ENCODE assay signal across 12 cellular contexts in the genomic region with DNA sequence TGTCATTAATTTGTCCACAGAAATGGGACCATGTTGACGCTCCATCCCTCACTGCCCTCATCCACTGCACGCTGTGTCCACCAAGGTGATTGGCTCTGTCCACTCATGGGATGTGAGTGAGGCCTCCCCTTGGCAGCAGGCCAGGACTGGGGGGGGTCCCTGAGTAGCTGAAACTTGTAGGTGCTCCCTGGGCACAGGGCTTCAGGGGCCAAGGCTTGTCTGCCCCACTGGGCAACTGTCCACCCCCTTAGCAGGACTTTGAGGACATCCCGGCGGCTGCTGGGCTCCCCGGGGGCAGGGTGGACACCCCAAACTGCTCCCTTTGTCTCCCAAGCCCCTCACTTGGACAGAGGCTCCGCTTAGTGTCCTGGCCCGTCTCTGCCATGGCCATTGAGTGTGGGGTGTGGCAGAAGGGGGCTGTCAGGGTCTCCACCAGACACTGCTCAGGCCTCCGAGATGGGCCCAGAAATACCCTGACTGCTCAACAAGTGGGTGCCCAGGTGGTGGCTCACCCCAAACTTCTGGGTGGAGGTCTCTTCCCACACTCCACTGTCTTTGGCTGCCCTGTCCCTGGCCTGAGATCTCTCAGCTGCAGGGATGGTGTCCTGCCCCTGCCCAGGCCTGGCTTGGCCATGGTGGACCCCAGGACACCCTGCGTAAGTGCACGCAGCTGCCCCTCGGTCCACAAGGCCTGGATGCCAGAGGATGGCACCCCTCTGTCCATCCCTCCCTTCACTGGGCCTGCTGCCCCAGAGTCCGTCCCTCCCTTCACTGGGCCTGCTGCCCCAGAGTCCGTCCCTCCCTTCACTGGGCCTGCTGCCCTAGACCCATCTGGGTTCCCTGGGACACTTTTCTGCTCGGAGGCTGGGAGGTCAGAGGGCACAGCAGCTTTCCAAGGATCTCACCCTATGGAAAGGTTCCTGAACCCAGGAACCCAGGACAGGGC. TPM values are rescaled to one million over a fixed set of nuclear protein-coding genes. Genes with fewer than 3 reads are reported as not detected.
A peak's percentile ranks its signal among the peaks of the same experiment; 100 is the strongest.
DNase-seq lines count a peak whose midpoint lies in the region; ATAC-seq and TF ChIP-seq lines count a peak whose summit lies in the region.
"Had no signal": no experiment of that assay in that cellular context is flagged by ENCODE, and none has a peak within 500 bp of the region (broad histone marks: within the 10 kb centered on the region; RNA-seq: fewer than 3 reads in every experiment).

No MANE protein-coding gene starts in this region.

- H3K27me3 ChIP-seq in WERI-Rb-1 (ENCODE audit: insufficient read depth, low read depth, severe bottlenecking) (no peaks in the 10 kb centered on the region), iPS-20b (ENCODE audit: insufficient read depth, low read length) (peaks cover 61% of the 10 kb centered on the region)
- H3K27me3 ChIP-seq: heart left ventricle had no signal

- peaks cover 4% of the 10 kb centered on the region; the same call in 1 of the 2 replicates for H3K4me1 ChIP-seq in iPS-20b (ENCODE audit: insufficient read depth, low read length)

- H3K27me3 Mint-ChIP-seq in type B pancreatic cell = no peaks in the 10 kb centered on the region

- ATAC-seq in left ventricle myocardium superior = no peak
- ATAC-seq in Right ventricle myocardium inferior = no peak
- ATAC-seq in GM21576 (IDR thresholded peaks at IDR 0.05; ENCODE audit: unreplicated experiment) = no peak
- ATAC-seq: sciatic nerve had no signal

- peaks cover 20% of the 10 kb centered on the region for H3K4me1 Mint-ChIP-seq in type B pancreatic cell (ENCODE audit: unreplicated experiment)

- H3K27ac ChIP-seq in WERI-Rb-1 (peak overlapping the region; percentile 98), iPS-20b (ENCODE audit: low read length) (no peak overlapping the region)

- H3K36me3 ChIP-seq in WERI-Rb-1 (peaks cover 9% of the 10 kb centered on the region), iPS-20b (ENCODE audit: insufficient read depth, low read depth, low read length) (no peaks in the 10 kb centered on the region)
- H3K36me3 ChIP-seq: heart left ventricle had no signal

- TF ChIP-seq CTCF in WERI-Rb-1 (IDR thresholded peaks at IDR 0.05; ENCODE audit: low read depth, low read length) (no peak), type B pancreatic cell (conservative IDR thresholded peaks at IDR 0.05) (no peak), GM10248 (IDR thresholded peaks at IDR 0.05; ENCODE audit: control extremely low read depth, extremely low read depth, low read depth, missing control alignments) (no peak)

- H3K36me3 Mint-ChIP-seq in type B pancreatic cell = peaks cover 4% of the 10 kb centered on the region

- POLR2A ChIA-PET in GM10248 (lab: Yijun Ruan, JAX) = no interaction called here

- peak overlapping the region; percentile 86 for H3K4me3 Mint-ChIP-seq in type B pancreatic cell

- H3K9me3 ChIP-seq in WERI-Rb-1 (ENCODE audit: severe bottlenecking) = no peaks in the 10 kb centered on the region
- no peaks in the 10 kb centered on the region for H3K9me3 ChIP-seq in iPS-20b (ENCODE audit: insufficient read depth, low read depth, low read length)
- H3K9me3 ChIP-seq: heart left ventricle had no signal

- H3K9ac ChIP-seq in iPS-20b (ENCODE audit: low read depth, low read length) = no peak overlapping the region

- H3K27ac Mint-ChIP-seq in type B pancreatic cell = peak overlapping the region; percentile 84

- peak; percentile 48 for DNase-seq in left ventricle myocardium superior
- DNase-seq in Right ventricle myocardium inferior (ENCODE audit: missing footprints) = no peak
- no peak for DNase-seq in WERI-Rb-1
- DNase-seq in type B pancreatic cell (ENCODE audit: extremely low spot score, unreplicated experiment) = no peak
- DNase-seq in cerebellar nuclear complex (lab: John Stamatoyannopoulos, UW) = no peak
- no peak for DNase-seq in GM10248 (ENCODE audit: extremely low spot score)
- DNase-seq: DMS 273 treated with DMSO at 0.1 percent for 48 hours; NK-92 treated with Interleukin-12 subunit alpha and Interleukin-12 subunit beta, amount 100 ng/mL, for 24 hours had no signal

- no peak overlapping the region for H3K4me3 ChIP-seq in WERI-Rb-1 (ENCODE audit: low read depth, low read length)
- peak overlapping the region; percentile 95; the same call in 1 of the 2 replicates for H3K4me3 ChIP-seq in iPS-20b (ENCODE audit: low read length)

- CTCF ChIA-PET in GM10248 (lab: Yijun Ruan, JAX) = interaction anchor here (2.5 kb wide), 1 partner anchor 12 kb away, joined by 6 read pairs; no protein-coding TSS in a partner anchor

- intact Hi-C loops in left ventricle myocardium superior (cut with micrococcal nuclease) = no loop called here
- intact Hi-C loops in Right ventricle myocardium inferior (cut with DNase I) = loop anchor here (5.0 kb wide), 1 partner anchor 75 kb away; no protein-coding TSS in a partner anchor

- no peaks in the 10 kb centered on the region for H3K9me3 Mint-ChIP-seq in type B pancreatic cell

RNA-seq across cellular contexts. Expression of a gene that starts 2.9 kb away (rescaled TPM):
- total RNA-seq in left ventricle myocardium superior (11.4 TPM), Right ventricle myocardium inferior (8.8 TPM), type B pancreatic cell (ENCODE audit: low replicate concordance) (21.4 and 26.5 TPM in 2 replicates)

RNA-seq across cellular contexts. Expression of a gene that starts 17.1 kb away (rescaled TPM):
- 16.9 TPM for total RNA-seq in left ventricle myocardium superior
- total RNA-seq in Right ventricle myocardium inferior = 16.6 TPM
- 58.2 and 83.5 TPM in 2 replicates for total RNA-seq in type B pancreatic cell (ENCODE audit: low replicate concordance)

RNA-seq across cellular contexts. Expression of a gene that starts 20.1 kb away (rescaled TPM):
- total RNA-seq in left ventricle myocardium superior (0.52 TPM), Right ventricle myocardium inferior (0.57 TPM), type B pancreatic cell (ENCODE audit: low replicate concordance) (0.52 and 1.4 TPM in 2 replicates)

RNA-seq across cellular contexts. Expression of a gene that starts 26.7 kb away (rescaled TPM):
- total RNA-seq in left ventricle myocardium superior (not detected), Right ventricle myocardium inferior (not detected), type B pancreatic cell (ENCODE audit: low replicate concordance) (0.12 TPM in 2 replicates)
- total RNA-seq: heart left ventricle, sciatic nerve had no signal

RNA-seq across cellular contexts. Expression of a gene that starts 43.9 kb away (rescaled TPM):
- total RNA-seq in left ventricle myocardium superior = 0.10 TPM
- 0.16 TPM for total RNA-seq in Right ventricle myocardium inferior
- total RNA-seq in type B pancreatic cell (ENCODE audit: low replicate concordance) = 0.71 and 9.0 TPM in 2 replicates
